21 cellular contexts compared by ENCODE assay signal in genomic region chr10:3959370-3960266, GRCh38.
DNase-seq lines count a peak whose midpoint lies in the region; ATAC-seq and TF ChIP-seq lines count a peak whose summit lies in the region.
"Had no signal": no experiment of that assay in that cellular context is flagged by ENCODE, and none has a peak within 500 bp of the region (broad histone marks: within the 10 kb centered on the region; RNA-seq: fewer than 3 reads in every experiment).

No MANE protein-coding gene starts in this region.

- CTCF ChIA-PET in CD8-positive, alpha-beta memory T cell (lab: Charles Lee) = interaction anchor here (1.2 to 1.8 kb wide), 2 partner anchors 8 to 11 kb away, joined by 7 to 11 read pairs; no protein-coding TSS in a partner anchor

- no peak for TF ChIP-seq POLR2A in Peyer's patch (IDR thresholded peaks at IDR 0.05)

- H3K4me1 Mint-ChIP-seq in CD8-positive, alpha-beta memory T cell = peaks cover 38 to 59% (median 45%) of the 10 kb centered on the region in 3 donors
- peaks cover 61% of the 10 kb centered on the region for H3K4me1 Mint-ChIP-seq in activated naive CD8-positive, alpha-beta T cell treated with anti-CD3 and anti-CD28 coated beads, Interleukin-2, amount 10 ng/mL, durations not matched to agents 7 days and 5 days
- H3K4me1 Mint-ChIP-seq in natural killer cell treated with Interleukin-12 subunit alpha and Interleukin-12 subunit beta and Interleukin-15 and Interleukin-18, amount 100 ng/mL, for 72 hours (ENCODE audit: low read depth in 2 of 2) = peaks cover 29 to 40% of the 10 kb centered on the region in 2 donors

- H3K27ac Mint-ChIP-seq in CD8-positive, alpha-beta memory T cell = peak overlapping the region; percentile 36 to 90 (median 79)
- H3K27ac Mint-ChIP-seq in activated naive CD8-positive, alpha-beta T cell treated with anti-CD3 and anti-CD28 coated beads, Interleukin-2, amount 10 ng/mL, durations not matched to agents 7 days and 5 days = peak overlapping the region; percentile 93
- peak overlapping the region; percentile 15 to 40 for H3K27ac Mint-ChIP-seq in natural killer cell treated with Interleukin-12 subunit alpha and Interleukin-12 subunit beta and Interleukin-15 and Interleukin-18, amount 100 ng/mL, for 72 hours
- H3K27ac Mint-ChIP-seq: activated T-helper 2 cell treated with anti-CD3 and anti-CD28 coated beads, Interferon-gamma antibody, Interleukin-2, Interleukin-4, amounts not matched to agents 10 μg/mL and 5 μg/mL and 100 μg/mL, durations not matched to agents 14 hours and 24 hours and 36 hours; mesothelial cell of epicardium had no signal

- no peak for DNase-seq in CD8-positive, alpha-beta memory T cell
- no peak for DNase-seq in activated naive CD8-positive, alpha-beta T cell treated with anti-CD3 and anti-CD28 coated beads, Interleukin-2, amount 10 ng/mL, durations not matched to agents 7 days and 5 days
- DNase-seq in natural killer cell treated with Interleukin-12 subunit alpha and Interleukin-12 subunit beta and Interleukin-15 and Interleukin-18, amount 100 ng/mL, for 72 hours (ENCODE audit: low spot score) = no peak
- DNase-seq in stimulated activated CD4-positive, alpha-beta T cell treated with anti-CD3 and anti-CD28 coated beads, Interleukin-4, amount 100 ng/mL, for 4 hours = no peak
- DNase-seq in Peyer's patch (no peak), GDM1 (lab: John Stamatoyannopoulos, UW) (no peak)
- DNase-seq: amniotic stem cell, Caco-2, caudate nucleus, MM.1S, NCI-H1436 treated with DMSO at 0.1 percent for 48 hours, SHP77, thyroid gland had no signal

- no peaks in the 10 kb centered on the region for H3K9me3 Mint-ChIP-seq in CD8-positive, alpha-beta memory T cell
- no peaks in the 10 kb centered on the region for H3K9me3 Mint-ChIP-seq in activated naive CD8-positive, alpha-beta T cell treated with anti-CD3 and anti-CD28 coated beads, Interleukin-2, amount 10 ng/mL, durations not matched to agents 7 days and 5 days
- no peaks in the 10 kb centered on the region for H3K9me3 Mint-ChIP-seq in natural killer cell treated with Interleukin-12 subunit alpha and Interleukin-12 subunit beta and Interleukin-15 and Interleukin-18, amount 100 ng/mL, for 72 hours
- H3K9me3 Mint-ChIP-seq: activated T-helper 2 cell treated with anti-CD3 and anti-CD28 coated beads, Interferon-gamma antibody, Interleukin-2, Interleukin-4, amounts not matched to agents 10 μg/mL and 5 μg/mL and 100 μg/mL, durations not matched to agents 14 hours and 24 hours and 36 hours; mesothelial cell of epicardium; neural crest cell had no signal

- POLR2A ChIA-PET in CD8-positive, alpha-beta memory T cell (lab: Charles Lee) = interaction anchor here (0.6 to 3.6 kb wide), 5 partner anchors 10 to 175 kb away, joined by 9 to 29 read pairs (median 15); partner anchors contain the start of gene KLF6
- POLR2A ChIA-PET in activated naive CD8-positive, alpha-beta T cell treated with anti-CD3 and anti-CD28 coated beads, Interleukin-2, amount 10 ng/mL, durations not matched to agents 7 days and 5 days (lab: Charles Lee) = interaction anchor here (1.2 to 8.8 kb wide), 14 partner anchors 11 to 183 kb away, joined by 3 to 242 read pairs (median 10); partner anchors contain the start of gene KLF6

- no peak for TF ChIP-seq CTCF in Peyer's patch (IDR thresholded peaks at IDR 0.05)

- ATAC-seq in activated naive CD8-positive, alpha-beta T cell treated with anti-CD3 and anti-CD28 coated beads, Interleukin-2, amount 10 ng/mL, durations not matched to agents 7 days and 5 days (ENCODE audit: low read depth) = no peak
- ATAC-seq in natural killer cell treated with Interleukin-12 subunit alpha and Interleukin-12 subunit beta and Interleukin-15 and Interleukin-18, amount 100 ng/mL, for 72 hours = no peak
- no peak for ATAC-seq in HG02938 (IDR thresholded peaks at IDR 0.05; ENCODE audit: unreplicated experiment)
- ATAC-seq: esophagus mucosa, left lobe of liver had no signal

- peak overlapping the region; percentile 25 to 88 (median 68) for H3K4me3 Mint-ChIP-seq in CD8-positive, alpha-beta memory T cell
- peak overlapping the region; percentile 49 for H3K4me3 Mint-ChIP-seq in activated naive CD8-positive, alpha-beta T cell treated with anti-CD3 and anti-CD28 coated beads, Interleukin-2, amount 10 ng/mL, durations not matched to agents 7 days and 5 days
- H3K4me3 Mint-ChIP-seq in natural killer cell treated with Interleukin-12 subunit alpha and Interleukin-12 subunit beta and Interleukin-15 and Interleukin-18, amount 100 ng/mL, for 72 hours = peak overlapping the region; percentile 64
- H3K4me3 Mint-ChIP-seq: mesothelial cell of epicardium, neural crest cell had no signal

- H3K27ac ChIP-seq in CD8-positive, alpha-beta memory T cell (ENCODE audit: low read depth, low read length) = no peak overlapping the region
- H3K27ac ChIP-seq in KOPT-K1 (ENCODE audit: low read depth, low read length, poor library complexity, severe bottlenecking) (peak overlapping the region; percentile 69), Peyer's patch (no peak overlapping the region)
- H3K27ac ChIP-seq: thyroid gland, VCaP had no signal

- no peaks in the 10 kb centered on the region for H3K27me3 Mint-ChIP-seq in CD8-positive, alpha-beta memory T cell
- no peaks in the 10 kb centered on the region for H3K27me3 Mint-ChIP-seq in activated naive CD8-positive, alpha-beta T cell treated with anti-CD3 and anti-CD28 coated beads, Interleukin-2, amount 10 ng/mL, durations not matched to agents 7 days and 5 days
- H3K27me3 Mint-ChIP-seq in natural killer cell treated with Interleukin-12 subunit alpha and Interleukin-12 subunit beta and Interleukin-15 and Interleukin-18, amount 100 ng/mL, for 72 hours = no peaks in the 10 kb centered on the region

- no peaks in the 10 kb centered on the region for H3K9me3 ChIP-seq in CD8-positive, alpha-beta memory T cell (ENCODE audit: low read length)
- no peaks in the 10 kb centered on the region for H3K9me3 ChIP-seq in KOPT-K1 (ENCODE audit: insufficient read depth, low read length, poor library complexity, severe bottlenecking)
- no peaks in the 10 kb centered on the region for H3K9me3 ChIP-seq in Peyer's patch
- H3K9me3 ChIP-seq: Caco-2, thyroid gland had no signal

- no peak overlapping the region for H3K4me3 ChIP-seq in CD8-positive, alpha-beta memory T cell (ENCODE audit: low read length)
- no peak overlapping the region for H3K4me3 ChIP-seq in Peyer's patch
- H3K4me3 ChIP-seq: thyroid gland had no signal

- peaks cover 26% of the 10 kb centered on the region for H3K4me1 ChIP-seq in CD8-positive, alpha-beta memory T cell (ENCODE audit: insufficient read depth, low read length)
- H3K4me1 ChIP-seq in Peyer's patch = peaks cover 0 to 11% (median 2%) of the 10 kb centered on the region in 4 donors
- H3K4me1 ChIP-seq: Caco-2, thyroid gland had no signal

- no peaks in the 10 kb centered on the region for H3K36me3 ChIP-seq in CD8-positive, alpha-beta memory T cell (ENCODE audit: insufficient read depth, low read length)
- no peaks in the 10 kb centered on the region for H3K36me3 ChIP-seq in KOPT-K1 (ENCODE audit: insufficient read depth, low read length)
- no peaks in the 10 kb centered on the region for H3K36me3 ChIP-seq in Peyer's patch
- H3K36me3 ChIP-seq: thyroid gland had no signal

- no peaks in the 10 kb centered on the region for H3K36me3 Mint-ChIP-seq in CD8-positive, alpha-beta memory T cell
- peaks cover 23% of the 10 kb centered on the region for H3K36me3 Mint-ChIP-seq in activated naive CD8-positive, alpha-beta T cell treated with anti-CD3 and anti-CD28 coated beads, Interleukin-2, amount 10 ng/mL, durations not matched to agents 7 days and 5 days
- no peaks in the 10 kb centered on the region for H3K36me3 Mint-ChIP-seq in natural killer cell treated with Interleukin-12 subunit alpha and Interleukin-12 subunit beta and Interleukin-15 and Interleukin-18, amount 100 ng/mL, for 72 hours
- H3K36me3 Mint-ChIP-seq: mesothelial cell of epicardium had no signal

- H3K27me3 ChIP-seq in CD8-positive, alpha-beta memory T cell (ENCODE audit: insufficient read depth, low read length, poor library complexity, severe bottlenecking) = no peaks in the 10 kb centered on the region
- H3K27me3 ChIP-seq in Peyer's patch = no peaks in the 10 kb centered on the region
- H3K27me3 ChIP-seq: thyroid gland had no signal

Comparison
In these comparisons a context has a peak if more than half of its experiments do, and no peak if none do; other contexts are left out.
1. H3K27ac Mint-ChIP-seq: peak in every context shown above with its lines; median percentile 93 in activated naive CD8-positive, alpha-beta T cell treated with anti-CD3 and anti-CD28 coated beads, Interleukin-2, amount 10 ng/mL, durations not matched to agents 7 days and 5 days; 79 in CD8-positive, alpha-beta memory T cell; 28 in natural killer cell treated with Interleukin-12 subunit alpha and Interleukin-12 subunit beta and Interleukin-15 and Interleukin-18, amount 100 ng/mL, for 72 hours.